ENCODE assay signal across 8 cellular contexts in the genomic region with DNA sequence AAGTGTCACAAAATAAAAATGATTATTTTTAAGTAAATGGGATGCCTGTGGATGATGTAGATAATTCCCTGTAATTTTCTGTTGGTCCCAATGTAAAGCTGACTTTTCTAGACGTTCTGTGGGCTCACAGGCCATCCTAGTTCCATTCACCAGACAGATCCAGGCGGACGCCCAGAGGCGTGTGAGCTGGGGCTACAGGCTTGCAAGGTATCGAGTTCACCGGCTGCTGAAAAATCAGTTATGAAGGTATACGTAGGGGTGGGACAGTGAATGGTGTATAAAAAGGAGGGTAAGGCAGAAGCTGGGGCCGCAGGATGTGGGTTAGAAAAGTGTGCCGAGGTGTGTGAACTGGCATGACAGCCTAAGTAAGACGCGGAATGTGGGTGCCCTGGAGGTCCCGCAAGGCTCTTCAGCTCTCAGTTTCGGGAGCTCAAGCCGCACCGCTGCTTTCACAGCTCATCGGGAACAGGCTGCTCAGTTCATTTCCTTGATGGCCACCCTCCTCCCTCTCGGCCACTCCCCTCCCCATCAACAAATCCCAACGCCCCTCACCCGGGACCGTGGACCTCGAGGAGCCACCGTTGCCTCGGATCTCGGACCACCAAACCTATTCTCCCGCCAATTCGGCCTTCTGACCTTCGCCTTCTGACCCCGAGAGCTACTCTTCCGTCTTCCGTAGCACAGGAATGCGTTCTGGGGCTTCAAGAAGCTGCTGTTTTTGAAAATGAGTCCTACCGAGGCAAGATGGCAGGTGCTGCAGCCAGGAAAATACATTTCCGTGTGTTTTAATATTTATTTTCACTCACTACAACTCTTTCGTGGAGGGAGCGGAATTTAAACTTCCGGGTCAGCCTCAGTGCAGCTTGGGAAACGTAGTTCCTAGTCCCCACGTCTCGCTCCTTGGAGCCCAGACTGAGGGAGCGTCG. TPM values are rescaled to one million over a fixed set of nuclear protein-coding genes. Genes with fewer than 3 reads are reported as not detected.
A peak's percentile ranks its signal among the peaks of the same experiment; 100 is the strongest.
DNase-seq lines count a peak whose midpoint lies in the region; ATAC-seq and TF ChIP-seq lines count a peak whose summit lies in the region.

A gene with protein sequence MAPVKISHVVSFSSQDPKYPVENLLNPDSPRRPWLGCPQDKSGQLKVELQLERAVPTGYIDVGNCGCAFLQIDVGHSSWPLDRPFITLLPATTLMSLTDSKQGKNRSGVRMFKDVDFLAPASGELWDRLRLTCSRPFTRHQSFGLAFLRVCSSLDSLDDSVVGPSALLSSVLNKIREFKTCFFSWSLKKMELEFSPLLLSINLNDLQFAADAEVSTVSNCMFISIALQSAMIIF (minus strand): TSS at position 782 of the 926 bp plus-strand sequence. CDS start 5,241 bp downstream, outside the sequence.

- peak within 1 kb of the TSS; percentile 99 for H3K56ac ChIP-seq in mesendoderm (ENCODE audit: low read length)

- H2BK5ac ChIP-seq in mesendoderm (ENCODE audit: low read length): peak within 1 kb of the TSS; percentile 95

- H3K4me1 Mint-ChIP-seq in CD8-positive, alpha-beta T cell (ENCODE audit: low read depth): peaks cover 52% of the 10 kb centered on the region

- CTCF ChIA-PET in CD8-positive, alpha-beta T cell (lab: Charles Lee): interaction anchor here (1.8 to 2.2 kb wide), 2 partner anchors 50 to 64 kb away, joined by 4 to 10 read pairs; no protein-coding TSS in a partner anchor

- peak; percentile 80 for ATAC-seq in CD8-positive, alpha-beta T cell
- ATAC-seq in GM19395 (IDR thresholded peaks at IDR 0.05; ENCODE audit: unreplicated experiment) (peak; percentile 81), HG03520 (IDR thresholded peaks at IDR 0.05; ENCODE audit: unreplicated experiment) (peak; percentile 72)

- H3K4me3 Mint-ChIP-seq in CD8-positive, alpha-beta T cell: peak within 1 kb of the TSS; percentile 100

- POLR2A ChIA-PET in CD8-positive, alpha-beta T cell (lab: Charles Lee): interaction anchor here (1.0 to 1.9 kb wide), 7 partner anchors 8 to 1214 kb away, joined by 3 to 10 read pairs (median 3); a partner anchor contains a TSS

- peak within 1 kb of the TSS; percentile 95 for H3K4me2 ChIP-seq in mesendoderm (ENCODE audit: low read length)

- intact Hi-C loops in CD8-positive, alpha-beta T cell (cut with DNase I, micrococcal nuclease): loop anchor here (1.0 to 10.0 kb wide), 12 partner anchors 113 to 1947 kb away; a partner anchor contains a TSS

- no peak within 1 kb of the TSS for H4K8ac ChIP-seq in mesendoderm (ENCODE audit: low read depth, low read length)

- H3K9me3 ChIP-seq in CD8-positive, alpha-beta T cell (ENCODE audit: low read length): no peaks in the 10 kb centered on the region
- no peaks in the 10 kb centered on the region for H3K9me3 ChIP-seq in effector memory CD4-positive, alpha-beta T cell (ENCODE audit: control insufficient read depth, low read length)

- peak within 1 kb of the TSS; percentile 98 for H3K9ac ChIP-seq in mesendoderm (ENCODE audit: low read length)

- no peaks in the 10 kb centered on the region for H3K9me3 Mint-ChIP-seq in CD8-positive, alpha-beta T cell

- peaks cover 17% of the 10 kb centered on the region for H3K36me3 Mint-ChIP-seq in CD8-positive, alpha-beta T cell

- H3K4me3 ChIP-seq in CD8-positive, alpha-beta T cell (ENCODE audit: low read depth, low read length): peak within 1 kb of the TSS; percentile 98
- peak within 1 kb of the TSS; percentile 97 for H3K4me3 ChIP-seq in effector memory CD4-positive, alpha-beta T cell (ENCODE audit: insufficient read depth, low read depth, low read length, poor library complexity, severe bottlenecking)
- H3K4me3 ChIP-seq in mesendoderm (ENCODE audit: low read length): peak within 1 kb of the TSS; percentile 99

- peak within 1 kb of the TSS; percentile 99 for H3K27ac Mint-ChIP-seq in CD8-positive, alpha-beta T cell

- no peak within 1 kb of the TSS for H2BK120ac ChIP-seq in mesendoderm (ENCODE audit: low read depth, low read length)

- DNase-seq in CD8-positive, alpha-beta T cell: peak in 6 of 7 experiments; percentile 17 to 87 (median 56)
- DNase-seq in NCI-H524 treated with DMSO at 0.1 percent for 48 hours (lab: John Stamatoyannopoulos, UW) (peak; percentile 72), mesendoderm (peak; percentile 96)
- peak; percentile 67 for DNase-seq in activated CD4-positive, alpha-beta T cell treated with anti-CD3 and anti-CD28 coated beads, Interleukin-2, amount 50 U/mL, for 4 hours
- DNase-seq in effector memory CD4-positive, alpha-beta T cell: peak in 2 of 3 donors; percentile 38 to 71
- peak; percentile 5 to 50 for DNase-seq in stimulated activated CD8-positive, alpha-beta memory T cell treated with anti-CD3 and anti-CD28 coated beads, Interleukin-4, amount 100 ng/mL, for 1 hour (ENCODE audit: low read depth in 2 of 2, low spot score in 1 of 2)

- peaks cover under 1% of the 10 kb centered on the region for H3K36me3 ChIP-seq in CD8-positive, alpha-beta T cell (ENCODE audit: insufficient read depth, low read length)
- H3K36me3 ChIP-seq in effector memory CD4-positive, alpha-beta T cell (ENCODE audit: control insufficient read depth, insufficient read depth, low read length): no peaks in the 10 kb centered on the region
- no peaks in the 10 kb centered on the region for H3K36me3 ChIP-seq in mesendoderm (ENCODE audit: control insufficient read depth, insufficient read depth, low read length)

- peaks cover 32% of the 10 kb centered on the region for H3K79me2 ChIP-seq in mesendoderm (ENCODE audit: control insufficient read depth, insufficient read depth, low read length)

- no CpG with 5 or more reads among the region's 41 CpGs for WGBS in mesendoderm (ENCODE audit: extremely low coverage, insufficient coverage, low lambda C conversion rate)

- H2BK15ac ChIP-seq in mesendoderm (replicated peaks; ENCODE audit: low read depth): no peak within 1 kb of the TSS

- H3K27me3 ChIP-seq in CD8-positive, alpha-beta T cell (ENCODE audit: insufficient read depth, low read length): no peaks in the 10 kb centered on the region
- H3K27me3 ChIP-seq in effector memory CD4-positive, alpha-beta T cell (replicated peaks; ENCODE audit: control insufficient read depth, insufficient read depth, low read length, poor library complexity, severe bottlenecking): no peaks in the 10 kb centered on the region
- no peaks in the 10 kb centered on the region for H3K27me3 ChIP-seq in mesendoderm (ENCODE audit: insufficient read depth, low read length, poor library complexity)

- peaks cover 23% of the 10 kb centered on the region for H3K79me1 ChIP-seq in mesendoderm (ENCODE audit: low read length)

- no peak for TF ChIP-seq CTCF in CD8-positive, alpha-beta T cell (IDR thresholded peaks at IDR 0.05)

- no peak within 1 kb of the TSS for H2AK5ac ChIP-seq in mesendoderm (ENCODE audit: low read length)

- H3K4ac ChIP-seq in mesendoderm (ENCODE audit: low read depth, low read length): peak within 1 kb of the TSS; percentile 1

- no peak within 1 kb of the TSS for H3K23ac ChIP-seq in mesendoderm (ENCODE audit: low read length)

- peak within 1 kb of the TSS; percentile 53 for H3K18ac ChIP-seq in mesendoderm (ENCODE audit: low read length)

- H4K5ac ChIP-seq in mesendoderm (ENCODE audit: low read length): no peak within 1 kb of the TSS

- H3K4me1 ChIP-seq in CD8-positive, alpha-beta T cell (ENCODE audit: insufficient read depth, low read length): peaks cover 22% of the 10 kb centered on the region
- peaks cover 10% of the 10 kb centered on the region for H3K4me1 ChIP-seq in effector memory CD4-positive, alpha-beta T cell (ENCODE audit: control insufficient read depth, insufficient read depth, low read length, poor library complexity, severe bottlenecking)
- H3K4me1 ChIP-seq in mesendoderm (ENCODE audit: control insufficient read depth, low read depth, low read length): peaks cover 5% of the 10 kb centered on the region

- no peaks in the 10 kb centered on the region for H3K27me3 Mint-ChIP-seq in CD8-positive, alpha-beta T cell (ENCODE audit: low read depth)

- peak within 1 kb of the TSS; percentile 96 for H3K27ac ChIP-seq in CD8-positive, alpha-beta T cell (ENCODE audit: low read depth, low read length)
- H3K27ac ChIP-seq in effector memory CD4-positive, alpha-beta T cell (ENCODE audit: insufficient read depth, low read length, poor library complexity, severe bottlenecking): peak within 1 kb of the TSS; percentile 83
- H3K27ac ChIP-seq in mesendoderm (ENCODE audit: low read depth, low read length): peak within 1 kb of the TSS; percentile 47

RNA-seq across cellular contexts. Expression of the gene that starts here (rescaled TPM):
- total RNA-seq in CD8-positive, alpha-beta T cell: 10 to 100 TPM; 11.7 to 12.6 TPM
- 3.4 TPM for polyA plus RNA-seq in mesendoderm (2013, experiment 1 of 2)
- 2.9 TPM for polyA plus RNA-seq in mesendoderm (2013, experiment 2 of 2)

Comparison
In these comparisons a context has a peak if more than half of its experiments do, and no peak if none do; other contexts are left out.
1. Peak in every context shown above with its lines: DNase-seq, ATAC-seq, H3K4me3 ChIP-seq and H3K27ac ChIP-seq.
2. DNase-seq: peak in every context shown above with its lines; median percentile 96 in mesendoderm; 72 in NCI-H524 treated with DMSO at 0.1 percent for 48 hours; 67 in activated CD4-positive, alpha-beta T cell treated with anti-CD3 and anti-CD28 coated beads, Interleukin-2, amount 50 U/mL, for 4 hours; 56 in CD8-positive, alpha-beta T cell; 54 in effector memory CD4-positive, alpha-beta T cell; 28 in stimulated activated CD8-positive, alpha-beta memory T cell treated with anti-CD3 and anti-CD28 coated beads, Interleukin-4, amount 100 ng/mL, for 1 hour.